In genomic region chr20:31862157-31862470, GRCh38 we compare ENCODE assay signal across 1 cellular context.
TF ChIP-seq lines count a peak whose summit lies in the region.

No MANE protein-coding gene starts in this region.

TF ChIP-seq in H1, 55 proteins besides CTCF, POLR2A, EP300 and RAD21:
- TF ChIP-seq CBX8 (IDR thresholded peaks at IDR 0.05; ENCODE audit: borderline replicate concordance, low read depth, low read length), result no peak
- TF ChIP-seq KDM5A (IDR thresholded peaks at IDR 0.05; ENCODE audit: low read length), result no peak
- peak; percentile 57 for TF ChIP-seq ASH2L (IDR thresholded peaks at IDR 0.05; ENCODE audit: low read length)
- TF ChIP-seq CHD1 (IDR thresholded peaks at IDR 0.05; ENCODE audit: low read depth, low read length), result no peak
- no peak for TF ChIP-seq TEAD4 (IDR thresholded peaks at IDR 0.05; ENCODE audit: low read depth, low read length)
- TF ChIP-seq RBBP5 (IDR thresholded peaks at IDR 0.05; ENCODE audit: borderline replicate concordance, low read depth, low read length), result no peak
- TF ChIP-seq TBP (IDR thresholded peaks at IDR 0.05; ENCODE audit: low read depth, low read length), result peak; percentile 53; the same call in 1 of the 2 replicates
- no peak for TF ChIP-seq SIN3A (conservative IDR thresholded peaks at IDR 0.05 in 1 of 2, IDR thresholded peaks at IDR 0.05 in 1 of 2; ENCODE audit: low read depth in 1 of 2, low read length in 2 of 2)
- TF ChIP-seq ATF2 (IDR thresholded peaks at IDR 0.05; ENCODE audit: low read length), result 0 out of 2 replicates have a peak, but pooled peaks have one; percentile 57
- no peak for TF ChIP-seq SRF (IDR thresholded peaks at IDR 0.05; ENCODE audit: low read depth, low read length)
- no peak for TF ChIP-seq YY1 (IDR thresholded peaks at IDR 0.05; ENCODE audit: low read depth, low read length)
- no peak for TF ChIP-seq KDM1A (IDR thresholded peaks at IDR 0.05; ENCODE audit: borderline replicate concordance, low read length)
- no peak for TF ChIP-seq NANOG (IDR thresholded peaks at IDR 0.05; ENCODE audit: insufficient read depth, low read depth, low read length, poor library complexity, severe bottlenecking)
- no peak for TF ChIP-seq CREB1 (IDR thresholded peaks at IDR 0.05)
- TF ChIP-seq SP2 (IDR thresholded peaks at IDR 0.05; ENCODE audit: low read length), result no peak
- TF ChIP-seq BCL11A (IDR thresholded peaks at IDR 0.05; ENCODE audit: low read depth in 2 of 2, low read length in 2 of 2), result no peak
- no peak for TF ChIP-seq GTF2F1 (IDR thresholded peaks at IDR 0.05; ENCODE audit: borderline replicate concordance, low read depth, low read length)
- TF ChIP-seq EGR1 (IDR thresholded peaks at IDR 0.05; ENCODE audit: borderline replicate concordance, low read depth, low read length), result no peak
